10 cellular contexts compared by ENCODE assay signal in the genomic region with DNA sequence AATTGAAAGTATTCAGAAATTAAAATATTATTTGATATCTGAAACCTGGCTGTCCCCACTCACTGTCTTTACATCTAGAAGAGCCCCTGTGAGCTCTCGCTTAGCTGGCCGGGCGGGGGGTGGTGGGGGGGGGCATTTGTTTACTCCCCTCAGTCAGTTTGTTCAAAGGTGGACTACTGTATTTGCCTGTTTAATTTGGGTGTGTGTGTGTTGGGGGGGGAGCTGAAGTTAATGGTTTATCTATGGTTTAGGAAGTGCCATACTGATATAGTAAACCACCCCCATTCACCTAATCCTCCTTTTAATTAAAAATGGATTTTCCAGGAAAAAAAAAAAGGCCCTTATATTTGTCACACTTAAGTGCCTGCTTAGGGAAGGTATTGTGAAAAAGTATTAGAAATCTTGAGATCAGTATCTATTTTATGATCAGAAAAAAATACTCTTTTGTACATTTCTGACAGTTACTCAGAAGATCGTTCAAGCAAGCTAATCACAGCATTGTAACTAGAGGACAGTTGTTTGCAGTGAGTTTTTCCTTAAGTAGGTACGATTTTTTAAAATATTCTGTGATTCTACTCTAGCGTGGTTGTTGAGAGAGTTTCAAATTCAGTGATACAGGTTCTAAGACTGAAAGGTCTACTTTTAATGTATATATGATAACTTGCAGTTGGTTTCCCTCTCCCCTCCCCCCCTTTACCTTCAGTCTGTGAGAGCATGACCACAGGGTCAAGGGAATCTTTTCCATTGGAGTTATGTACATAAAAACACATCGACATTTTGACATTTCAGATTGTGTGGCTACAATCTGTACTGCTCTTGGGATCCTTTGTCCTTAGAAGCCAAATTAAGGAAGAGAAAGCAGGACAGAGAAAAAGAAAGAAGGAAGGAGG. TPM values are rescaled to one million over a fixed set of nuclear protein-coding genes. Genes with fewer than 3 reads are reported as not detected.
DNase-seq lines count a peak whose midpoint lies in the region; ATAC-seq and TF ChIP-seq lines count a peak whose summit lies in the region.
"Had no signal": no experiment of that assay in that cellular context is flagged by ENCODE, and none has a peak within 500 bp of the region (broad histone marks: within the 10 kb centered on the region; RNA-seq: fewer than 3 reads in every experiment).

No MANE protein-coding gene starts in this region.

- H3K27me3 ChIP-seq in right atrium auricular region (no peaks in the 10 kb centered on the region), vagina (no peaks in the 10 kb centered on the region)

- H3K9me3 ChIP-seq in right atrium auricular region, result no peaks in the 10 kb centered on the region
- H3K9me3 ChIP-seq in vagina, result no peaks in the 10 kb centered on the region

- peaks cover 0 to 31% of the 10 kb centered on the region in 2 donors for H3K4me1 ChIP-seq in right atrium auricular region
- peaks cover 8% of the 10 kb centered on the region for H3K4me1 ChIP-seq in vagina

- DNase-seq in right atrium auricular region (ENCODE audit: low spot score), result no peak
- no peak for DNase-seq in cardiac septum (ENCODE audit: low spot score)
- no peak for DNase-seq in chondrocyte (ENCODE audit: low spot score)
- no peak for DNase-seq in mesothelial cell of epicardium (ENCODE audit: low spot score in 2 of 2, unreplicated experiment in 2 of 2)
- no peak for DNase-seq in vagina (ENCODE audit: extremely low spot score in 2 of 2)
- DNase-seq in NCI-H1092 treated with DMSO at 0.1 percent for 48 hours (lab: John Stamatoyannopoulos, UW), result no peak
- DNase-seq in SK-N-DZ (ENCODE audit: low spot score), result no peak
- DNase-seq: activated B cell treated with CpG ODN at 0.5 μM for 24 hours, MV-4-11 had no signal

- H3K36me3 Mint-ChIP-seq in chondrocyte (ENCODE audit: low read depth) (peaks cover 71% of the 10 kb centered on the region), mesothelial cell of epicardium (peaks cover 36% of the 10 kb centered on the region)

- peaks cover 35% of the 10 kb centered on the region for H3K36me3 ChIP-seq in right atrium auricular region
- H3K36me3 ChIP-seq in vagina, result peaks cover 0 to 21% of the 10 kb centered on the region in 2 donors

- no peak for TF ChIP-seq POLR2A in vagina (IDR thresholded peaks at IDR 0.05)

- H3K4me1 Mint-ChIP-seq in chondrocyte (ENCODE audit: low read depth) (peaks cover 78% of the 10 kb centered on the region), mesothelial cell of epicardium (peaks cover 92% of the 10 kb centered on the region)

- TF ChIP-seq CTCF in right atrium auricular region (IDR thresholded peaks at IDR 0.05), result no peak
- TF ChIP-seq CTCF in chondrocyte (IDR thresholded peaks at IDR 0.05), result no peak
- TF ChIP-seq CTCF in mesothelial cell of epicardium (IDR thresholded peaks at IDR 0.05; ENCODE audit: unreplicated experiment), result no peak
- TF ChIP-seq CTCF in vagina (IDR thresholded peaks at IDR 0.05), result no peak

- no peaks in the 10 kb centered on the region for H3K9me3 Mint-ChIP-seq in chondrocyte (ENCODE audit: low read depth)
- H3K9me3 Mint-ChIP-seq in mesothelial cell of epicardium, result no peaks in the 10 kb centered on the region
- H3K9me3 Mint-ChIP-seq: activated B cell treated with CpG ODN at 0.5 μM for 24 hours had no signal

- peak overlapping the region; percentile 95 to 97 for H3K27ac ChIP-seq in right atrium auricular region
- H3K27ac ChIP-seq in vagina, result peak overlapping the region; percentile 99

- H3K4me3 Mint-ChIP-seq in chondrocyte (ENCODE audit: unreplicated experiment), result peak overlapping the region; percentile 92
- H3K4me3 Mint-ChIP-seq in mesothelial cell of epicardium, result peak overlapping the region; percentile 89
- H3K4me3 Mint-ChIP-seq: activated B cell treated with CpG ODN at 0.5 μM for 24 hours had no signal

- intact Hi-C loops in cardiac septum (cut with DNase I), result loop anchor here (10.0 kb wide), 1 partner anchor 734 kb away; no protein-coding TSS in a partner anchor
- intact Hi-C loops in vagina (cut with DNase I), result loop anchor here (5.0 to 10.0 kb wide), 2 partner anchors 894 to 1012 kb away; no protein-coding TSS in a partner anchor

- peak overlapping the region; percentile 67 to 70 for H3K4me3 ChIP-seq in right atrium auricular region
- peak overlapping the region; percentile 67 to 85 for H3K4me3 ChIP-seq in vagina

- H3K27me3 Mint-ChIP-seq in chondrocyte (ENCODE audit: low read depth) (no peaks in the 10 kb centered on the region), mesothelial cell of epicardium (ENCODE audit: low read depth) (no peaks in the 10 kb centered on the region)

- no peak for ATAC-seq in GM19397 (IDR thresholded peaks at IDR 0.05; ENCODE audit: unreplicated experiment)

- H3K27ac Mint-ChIP-seq in chondrocyte (ENCODE audit: unreplicated experiment) (peak overlapping the region; percentile 100), mesothelial cell of epicardium (peak overlapping the region; percentile 98)
- H3K27ac Mint-ChIP-seq: activated B cell treated with CpG ODN at 0.5 μM for 24 hours had no signal

RNA-seq across cellular contexts. Expression of gene NR2F2, which starts 8.5 kb away (rescaled TPM):
- total RNA-seq in right atrium auricular region (10 to 100 TPM; 25.0 to 26.7 TPM), cardiac septum (21.0 TPM), chondrocyte (151 to 169 TPM (median 167 TPM) in 3 replicates), mesothelial cell of epicardium (126 to 134 TPM (median 128 TPM) in 3 replicates), vagina (39.8 TPM)
- 2.2 and 3.2 TPM in 2 replicates for polyA plus RNA-seq in SK-N-DZ (2014; cell fraction: cytosol; rRNA removed)
- polyA plus RNA-seq in SK-N-DZ (2014; cell fraction: nucleus; rRNA removed), result 1.5 and 3.6 TPM in 2 replicates
- total RNA-seq: activated B cell treated with CpG ODN at 0.5 μM for 24 hours had no signal
